ENCODE assay signal across 8 cellular contexts in genomic region chr7:105691029-105691691, GRCh38.
A peak's percentile ranks its signal among the peaks of the same experiment; 100 is the strongest.
DNase-seq lines count a peak whose midpoint lies in the region; ATAC-seq and TF ChIP-seq lines count a peak whose summit lies in the region.

No MANE protein-coding gene starts in this region.

- no peak for TF ChIP-seq CTCF in C4-2B (conservative IDR thresholded peaks at IDR 0.05)

- H3K27me3 Mint-ChIP-seq in T-helper 2 cell treated with Interferon-gamma antibody and Interleukin-4, amounts not matched to agents 5 μg/mL and 100 μg/mL, for 36 hours (ENCODE audit: low read depth) = peaks cover 2% of the 10 kb centered on the region

- H3K9ac ChIP-seq in duodenal mucosa (ENCODE audit: low read depth in 1 of 2, low read length in 2 of 2) = peak overlapping the region; percentile 22 to 40

- H3K27ac ChIP-seq in C4-2B (peak overlapping the region; percentile 60), duodenal mucosa (ENCODE audit: low read depth, low read length) (no peak overlapping the region)

- H3K27ac Mint-ChIP-seq in T-helper 2 cell treated with Interferon-gamma antibody and Interleukin-4, amounts not matched to agents 5 μg/mL and 100 μg/mL, for 36 hours = peak overlapping the region; percentile 97

- DNase-seq in H4 (ENCODE audit: low spot score) = peak; percentile 69
- DNase-seq in T-helper 2 cell treated with Interferon-gamma antibody and Interleukin-4, amounts not matched to agents 5 μg/mL and 100 μg/mL, for 36 hours (ENCODE audit: low spot score) = peak; percentile 57
- DNase-seq in myocyte (ENCODE audit: low read depth) = peak; percentile 32
- DNase-seq in SW 1271 (lab: John Stamatoyannopoulos, UW) = no peak

- ATAC-seq in HG02759 (IDR thresholded peaks at IDR 0.05; ENCODE audit: unreplicated experiment) (no peak), GM21423 (IDR thresholded peaks at IDR 0.05; ENCODE audit: unreplicated experiment) (no peak)

- H3K4me1 ChIP-seq in duodenal mucosa (ENCODE audit: control insufficient read depth in 1 of 2, insufficient read depth in 2 of 2, low read length in 2 of 2) = peaks cover 3 to 9% of the 10 kb centered on the region in 2 donors

- H3K4me1 Mint-ChIP-seq in T-helper 2 cell treated with Interferon-gamma antibody and Interleukin-4, amounts not matched to agents 5 μg/mL and 100 μg/mL, for 36 hours (ENCODE audit: low read depth) = peaks cover 37% of the 10 kb centered on the region

- peaks cover under 1% of the 10 kb centered on the region for H3K9me3 Mint-ChIP-seq in T-helper 2 cell treated with Interferon-gamma antibody and Interleukin-4, amounts not matched to agents 5 μg/mL and 100 μg/mL, for 36 hours

- H3K36me3 ChIP-seq in duodenal mucosa (ENCODE audit: control insufficient read depth in 1 of 2, insufficient read depth in 2 of 2, low read length in 2 of 2) = no peaks in the 10 kb centered on the region

- H3K9me3 ChIP-seq in duodenal mucosa (ENCODE audit: control insufficient read depth in 1 of 2, low read length in 2 of 2) = no peaks in the 10 kb centered on the region

- no peaks in the 10 kb centered on the region for H3K27me3 ChIP-seq in duodenal mucosa (ENCODE audit: control insufficient read depth in 1 of 2, insufficient read depth in 2 of 2, low read length in 2 of 2)

- peaks cover 4% of the 10 kb centered on the region for H3K36me3 Mint-ChIP-seq in T-helper 2 cell treated with Interferon-gamma antibody and Interleukin-4, amounts not matched to agents 5 μg/mL and 100 μg/mL, for 36 hours (ENCODE audit: low read depth)

- peak overlapping the region; percentile 92 for H3K4me3 Mint-ChIP-seq in T-helper 2 cell treated with Interferon-gamma antibody and Interleukin-4, amounts not matched to agents 5 μg/mL and 100 μg/mL, for 36 hours

- peak overlapping the region; percentile 71 to 75 for H3K4me3 ChIP-seq in duodenal mucosa (ENCODE audit: low read depth in 1 of 2, low read length in 2 of 2)

Comparison
In these comparisons a context has a peak if more than half of its experiments do, and no peak if none do; other contexts are left out.
1. DNase-seq: peak in H4 (single experiment), T-helper 2 cell treated with Interferon-gamma antibody and Interleukin-4, amounts not matched to agents 5 μg/mL and 100 μg/mL, for 36 hours (single experiment) and myocyte (single experiment); none in SW 1271 (0 of 2).